Comparison of ENCODE assay signal across 18 cellular contexts in the genomic region with DNA sequence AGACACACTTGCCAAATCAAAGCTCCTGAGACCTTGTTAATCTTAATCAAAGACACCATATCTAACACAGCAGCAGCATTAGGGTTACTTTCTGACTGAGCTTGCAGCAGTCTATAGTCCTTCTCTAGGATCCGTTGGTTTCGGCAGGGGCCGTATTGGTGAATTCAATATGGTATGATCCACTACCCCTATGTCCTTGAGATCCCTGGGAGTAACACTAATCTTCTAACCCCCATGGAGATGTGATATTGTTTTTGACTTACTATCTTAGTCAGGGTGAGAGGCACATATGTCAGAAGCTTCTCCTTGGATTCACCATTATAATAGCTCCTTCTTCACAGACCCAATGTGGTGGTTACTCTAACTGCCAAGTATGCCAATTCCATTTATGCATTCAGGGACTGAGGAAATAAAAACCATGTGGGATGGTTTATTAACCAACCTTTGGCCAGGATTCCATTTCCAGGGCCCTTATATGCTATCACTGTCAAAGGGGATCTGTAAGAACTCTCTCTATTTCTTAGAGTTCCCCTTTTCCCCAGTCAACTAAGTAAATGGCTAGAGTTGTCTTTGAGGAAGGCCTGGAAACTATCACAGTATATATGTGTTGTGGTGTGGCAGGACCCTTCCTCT.
"Had no signal": no experiment of that assay in that cellular context is flagged by ENCODE, and none has a peak within 500 bp of the region (broad histone marks: within the 10 kb centered on the region; RNA-seq: fewer than 3 reads in every experiment).

No MANE protein-coding gene starts in this region.

- DNase-seq: KBM-7, MV-4-11, NCI-H1048, NCI-H1105, NCI-H1417, NCI-H146, NCI-H1694 treated with DMSO at 0.1 percent for 48 hours, NCI-H1930, NCI-H2081, NCI-H2107, NCI-H2171, NCI-H226, NCI-H446, NCI-H510A, NCI-H524 treated with DMSO at 0.1 percent for 48 hours, NCI-H69, NCI-H774, SHP77 had no signal
